In genomic region chr19:14673088-14673487, GRCh38 we compare ENCODE assay signal across 28 cellular contexts. TPM values are rescaled to one million over a fixed set of nuclear protein-coding genes. Genes with fewer than 3 reads are reported as not detected.
"Had no signal": no experiment of that assay in that cellular context is flagged by ENCODE, and none has a peak within 500 bp of the region (broad histone marks: within the 10 kb centered on the region; RNA-seq: fewer than 3 reads in every experiment).

No MANE protein-coding gene starts in this region.

- H3K4me3 Mint-ChIP-seq: activated CD4-positive, alpha-beta memory T cell treated with anti-CD3 and anti-CD28 coated beads, Interleukin-2, amount 10 ng/mL, durations not matched to agents 7 days and 5 days; activated CD4-positive, alpha-beta T cell treated with anti-CD3 and anti-CD28 coated beads, Interleukin-2, amount 10 ng/mL, durations not matched to agents 7 days and 5 days; activated T-cell treated with anti-CD3 and anti-CD28 coated beads, Interleukin-2, amount 50 U/mL, for 24 hours; neural progenitor cell; WTC11 had no signal

- DNase-seq: activated CD4-positive, alpha-beta memory T cell treated with anti-CD3 and anti-CD28 coated beads, Interleukin-2, amount 10 ng/mL, durations not matched to agents 7 days and 5 days; activated CD4-positive, alpha-beta T cell treated with anti-CD3 and anti-CD28 coated beads for 1 hour; activated CD4-positive, alpha-beta T cell treated with anti-CD3 and anti-CD28 coated beads, Interleukin-2, amount 10 ng/mL, durations not matched to agents 7 days and 5 days; activated CD8-positive, alpha-beta memory T cell treated with anti-CD3 and anti-CD28 coated beads, Interleukin-2, amount 50 U/mL, for 48 hours; activated gamma-delta T cell treated with Interleukin-2 at 50 U/mL for 16 hours; activated naive CD4-positive, alpha-beta T cell treated with anti-CD3 and anti-CD28 coated beads, Interleukin-2, amount 50 U/mL, for 16 hours; activated T-cell treated with anti-CD3 and anti-CD28 coated beads, Interleukin-2, amount 50 U/mL, for 24 hours; amniotic stem cell; effector CD8-positive, alpha-beta T cell; gastrocnemius medialis; glutamatergic neuron; left ventricle myocardium inferior; naive B cell; stimulated activated naive CD4-positive, alpha-beta T cell treated with Interleukin-2 at 50 U/mL for 16 hours; T-helper 9 cell had no signal

- H3K4me3 ChIP-seq: gastrocnemius medialis, left ventricle myocardium inferior, neural progenitor cell, right atrium auricular region, smooth muscle cell, tibial nerve had no signal

- H3K4me1 Mint-ChIP-seq: neural progenitor cell, WTC11 had no signal

- H3K36me3 Mint-ChIP-seq: naive B cell, neural progenitor cell, WTC11 had no signal

- H3K36me3 ChIP-seq: gastrocnemius medialis, left ventricle myocardium inferior, neural progenitor cell, right atrium auricular region, tibial nerve had no signal

- H3K27me3 ChIP-seq: neural progenitor cell, right atrium auricular region, tibial nerve had no signal

- H3K9me3 Mint-ChIP-seq: neural progenitor cell had no signal

- ATAC-seq: gastrocnemius medialis, WTC11 had no signal

- H3K27ac ChIP-seq: gastrocnemius medialis, left ventricle myocardium inferior, neural progenitor cell, right atrium auricular region, tibial nerve had no signal

- H3K4me1 ChIP-seq: gastrocnemius medialis, left ventricle myocardium inferior, neural progenitor cell, right atrium auricular region, tibial nerve had no signal

- H3K27ac Mint-ChIP-seq: activated T-cell treated with anti-CD3 and anti-CD28 coated beads, Interleukin-2, amount 50 U/mL, for 24 hours; neural progenitor cell; WTC11 had no signal

- H3K27me3 Mint-ChIP-seq: naive B cell had no signal

RNA-seq across cellular contexts. Expression of gene ADGRE3, which starts 1.6 kb away (rescaled TPM):
- total RNA-seq: activated CD4-positive, alpha-beta memory T cell treated with anti-CD3 and anti-CD28 coated beads, Interleukin-2, amount 10 ng/mL, durations not matched to agents 7 days and 5 days; activated CD4-positive, alpha-beta T cell treated with anti-CD3 and anti-CD28 coated beads, Interleukin-2, amount 10 ng/mL, durations not matched to agents 7 days and 5 days; astrocyte; dermis microvascular lymphatic vessel endothelial cell; epithelial cell of proximal tubule; gastrocnemius medialis; left ventricle myocardium inferior; lung microvascular endothelial cell; pulmonary artery endothelial cell; right atrium auricular region; smooth muscle cell; T-helper 1 cell treated with Interleukin-12 subunit alpha and Interleukin-12 subunit beta and Interleukin-4 antibody, amounts not matched to agents 30 ng/mL and 1 ng/mL, for 36 hours; temporal lobe; tibial nerve; ureter; WTC11 had no signal
- polyA plus RNA-seq: smooth muscle cell had no signal
